Comparison of ENCODE assay signal across 1 cellular context in the genomic region with DNA sequence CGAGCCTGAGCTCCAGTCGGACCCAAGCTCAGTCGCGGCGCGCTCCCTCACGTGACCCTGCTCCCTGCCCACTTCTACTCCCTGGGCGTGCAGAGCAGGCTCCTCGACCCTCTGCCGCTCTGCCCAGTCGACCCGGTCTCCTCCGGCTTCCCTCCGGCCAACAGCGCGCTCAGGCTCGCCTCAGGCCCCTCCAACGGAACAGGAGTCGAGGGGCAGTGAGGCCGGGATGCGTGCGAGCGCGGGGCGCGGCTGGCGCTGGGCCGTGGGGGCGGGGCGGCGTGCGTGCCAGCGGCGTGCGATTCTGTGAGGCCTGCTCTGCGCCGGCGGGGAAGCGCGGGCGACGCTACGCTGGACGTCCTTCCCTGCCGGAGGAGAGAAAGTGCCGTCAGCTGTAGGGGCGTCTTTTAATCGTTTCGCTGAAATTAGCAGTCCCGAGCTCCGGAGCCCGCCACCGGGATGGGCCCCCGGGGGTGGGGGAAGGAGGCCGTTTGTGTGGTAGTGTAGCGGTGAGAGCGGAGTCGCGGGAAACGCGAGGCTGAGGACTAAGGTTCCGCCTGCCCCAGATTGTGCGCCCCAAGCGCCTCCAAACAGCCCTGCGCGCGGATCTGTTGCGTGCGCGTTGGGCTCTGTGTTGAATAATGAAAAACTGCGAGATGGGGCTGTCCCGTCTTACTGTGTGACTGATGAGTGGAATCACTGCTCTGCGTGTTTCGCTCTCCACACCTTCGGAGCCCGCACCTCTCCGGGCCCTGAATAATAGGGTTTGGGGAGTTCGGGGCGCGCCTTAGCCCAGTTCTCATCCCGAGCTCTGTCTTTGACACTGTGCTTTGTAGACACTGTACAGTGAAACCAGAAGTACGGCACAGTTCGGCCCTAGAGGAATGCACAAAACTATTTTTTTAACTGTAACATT.
A peak's percentile ranks its signal among the peaks of the same experiment; 100 is the strongest.
TF ChIP-seq lines count a peak whose summit lies in the region.

TSS of gene ACBD6 (minus strand) at position 217 of the 913 bp plus-strand sequence. CDS start 311 bp downstream, outside the sequence.

TF ChIP-seq in HepG2, 621 proteins besides CTCF, POLR2A, EP300 and RAD21 (continued from another document and continues in another):
- peak; percentile 90 for TF ChIP-seq KDM2A (CRISPR knock-in tag; IDR thresholded peaks at IDR 0.05; ENCODE audit: borderline replicate concordance, low read depth)
- TF ChIP-seq ELF1 (CRISPR knock-in tag; IDR thresholded peaks at IDR 0.05), result peak; percentile 51
- TF ChIP-seq NFYC (CRISPR knock-in tag; IDR thresholded peaks at IDR 0.05), result no peak
- peak; percentile 42; the same call in 1 of the 2 replicates for TF ChIP-seq MIXL1 (CRISPR knock-in tag; IDR thresholded peaks at IDR 0.05)
- TF ChIP-seq ZNF784 (CRISPR knock-in tag; IDR thresholded peaks at IDR 0.05; ENCODE audit: borderline replicate concordance), result peak; percentile 73; the same call in 1 of the 2 replicates
- TF ChIP-seq MYNN (CRISPR knock-in tag; IDR thresholded peaks at IDR 0.05; ENCODE audit: low read depth), result no peak
- no peak for TF ChIP-seq BRCA1 (CRISPR knock-in tag; IDR thresholded peaks at IDR 0.05)
- 0 out of 2 replicates have a peak, but pooled peaks have one; percentile 45 for TF ChIP-seq CBX5 (CRISPR knock-in tag; IDR thresholded peaks at IDR 0.05; ENCODE audit: borderline replicate concordance)
- TF ChIP-seq HMG20A (CRISPR knock-in tag; IDR thresholded peaks at IDR 0.05; ENCODE audit: borderline replicate concordance), result no peak; the same call in 1 of the 2 replicates
- peak; percentile 86; the same call in 1 of the 2 replicates for TF ChIP-seq KMT2B (CRISPR knock-in tag; IDR thresholded peaks at IDR 0.05)
- peak; percentile 90 for TF ChIP-seq DBP (CRISPR knock-in tag; IDR thresholded peaks at IDR 0.05; ENCODE audit: not compliant biosample characterization)
- TF ChIP-seq LCORL (IDR thresholded peaks at IDR 0.05), result no peak
- no peak for TF ChIP-seq LCORL (CRISPR knock-in tag; IDR thresholded peaks at IDR 0.05)
- TF ChIP-seq ZNF781 (CRISPR knock-in tag; IDR thresholded peaks at IDR 0.05; ENCODE audit: borderline replicate concordance, not compliant biosample characterization), result no peak
- TF ChIP-seq ARNT2 (CRISPR knock-in tag; IDR thresholded peaks at IDR 0.05; ENCODE audit: low read depth), result peak; percentile 93
- TF ChIP-seq SRY (CRISPR knock-in tag; IDR thresholded peaks at IDR 0.05), result peak; percentile 98
- 0 out of 2 replicates have a peak, but pooled peaks have one; percentile 36 for TF ChIP-seq ATF6 (CRISPR knock-in tag; conservative IDR thresholded peaks at IDR 0.05)
- TF ChIP-seq CCAR2 (optimal IDR thresholded peaks at IDR 0.05; ENCODE audit: low read depth, low read length), result no peak
- peak; percentile 82; the same call in 1 of the 2 replicates for TF ChIP-seq ZNF740 (CRISPR knock-in tag; IDR thresholded peaks at IDR 0.05)
- no peak; the same call in 1 of the 2 replicates for TF ChIP-seq EEA1 (CRISPR knock-in tag; IDR thresholded peaks at IDR 0.05; ENCODE audit: borderline replicate concordance)
- TF ChIP-seq, protein P1, sequence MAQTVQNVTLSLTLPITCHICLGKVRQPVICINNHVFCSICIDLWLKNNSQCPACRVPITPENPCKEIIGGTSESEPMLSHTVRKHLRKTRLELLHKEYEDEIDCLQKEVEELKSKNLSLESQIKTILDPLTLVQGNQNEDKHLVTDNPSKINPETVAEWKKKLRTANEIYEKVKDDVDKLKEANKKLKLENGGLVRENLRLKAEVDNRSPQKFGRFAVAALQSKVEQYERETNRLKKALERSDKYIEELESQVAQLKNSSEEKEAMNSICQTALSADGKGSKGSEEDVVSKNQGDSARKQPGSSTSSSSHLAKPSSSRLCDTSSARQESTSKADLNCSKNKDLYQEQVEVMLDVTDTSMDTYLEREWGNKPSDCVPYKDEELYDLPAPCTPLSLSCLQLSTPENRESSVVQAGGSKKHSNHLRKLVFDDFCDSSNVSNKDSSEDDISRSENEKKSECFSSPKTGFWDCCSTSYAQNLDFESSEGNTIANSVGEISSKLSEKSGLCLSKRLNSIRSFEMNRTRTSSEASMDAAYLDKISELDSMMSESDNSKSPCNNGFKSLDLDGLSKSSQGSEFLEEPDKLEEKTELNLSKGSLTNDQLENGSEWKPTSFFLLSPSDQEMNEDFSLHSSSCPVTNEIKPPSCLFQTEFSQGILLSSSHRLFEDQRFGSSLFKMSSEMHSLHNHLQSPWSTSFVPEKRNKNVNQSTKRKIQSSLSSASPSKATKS (CRISPR knock-in tag; IDR thresholded peaks at IDR 0.05), result no peak; the same call in 1 of the 2 replicates
- TF ChIP-seq ZBTB42 (CRISPR knock-in tag; IDR thresholded peaks at IDR 0.05), result no peak
- no peak for TF ChIP-seq RBM22 (optimal IDR thresholded peaks at IDR 0.05; ENCODE audit: low read length)
- TF ChIP-seq GLI4 (CRISPR knock-in tag; IDR thresholded peaks at IDR 0.05; ENCODE audit: borderline replicate concordance), result no peak; the same call in 1 of the 2 replicates
- TF ChIP-seq, protein P2, sequence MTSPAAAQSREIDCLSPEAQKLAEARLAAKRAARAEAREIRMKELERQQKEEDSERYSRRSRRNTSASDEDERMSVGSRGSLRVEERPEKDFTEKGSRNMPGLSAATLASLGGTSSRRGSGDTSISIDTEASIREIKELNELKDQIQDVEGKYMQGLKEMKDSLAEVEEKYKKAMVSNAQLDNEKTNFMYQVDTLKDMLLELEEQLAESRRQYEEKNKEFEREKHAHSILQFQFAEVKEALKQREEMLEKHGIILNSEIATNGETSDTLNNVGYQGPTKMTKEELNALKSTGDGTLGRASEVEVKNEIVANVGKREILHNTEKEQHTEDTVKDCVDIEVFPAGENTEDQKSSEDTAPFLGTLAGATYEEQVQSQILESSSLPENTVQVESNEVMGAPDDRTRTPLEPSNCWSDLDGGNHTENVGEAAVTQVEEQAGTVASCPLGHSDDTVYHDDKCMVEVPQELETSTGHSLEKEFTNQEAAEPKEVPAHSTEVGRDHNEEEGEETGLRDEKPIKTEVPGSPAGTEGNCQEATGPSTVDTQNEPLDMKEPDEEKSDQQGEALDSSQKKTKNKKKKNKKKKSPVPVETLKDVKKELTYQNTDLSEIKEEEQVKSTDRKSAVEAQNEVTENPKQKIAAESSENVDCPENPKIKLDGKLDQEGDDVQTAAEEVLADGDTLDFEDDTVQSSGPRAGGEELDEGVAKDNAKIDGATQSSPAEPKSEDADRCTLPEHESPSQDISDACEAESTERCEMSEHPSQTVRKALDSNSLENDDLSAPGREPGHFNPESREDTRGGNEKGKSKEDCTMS (CRISPR knock-in tag; conservative IDR thresholded peaks at IDR 0.05), result no peak
- TF ChIP-seq PHB2 (IDR thresholded peaks at IDR 0.05; ENCODE audit: partially characterized antibody), result no peak
- no peak for TF ChIP-seq ZNF44 (CRISPR knock-in tag; IDR thresholded peaks at IDR 0.05)
- TF ChIP-seq KDM5A (IDR thresholded peaks at IDR 0.05; ENCODE audit: borderline replicate concordance, low read length), result peak; percentile 91
- TF ChIP-seq, protein P3, sequence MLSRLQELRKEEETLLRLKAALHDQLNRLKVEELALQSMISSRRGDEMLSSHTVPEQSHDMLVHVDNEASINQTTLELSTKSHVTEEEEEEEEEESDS (CRISPR knock-in tag; IDR thresholded peaks at IDR 0.05; ENCODE audit: borderline replicate concordance), result 0 out of 2 replicates have a peak, but pooled peaks have one; percentile 73
- TF ChIP-seq, protein P4, sequence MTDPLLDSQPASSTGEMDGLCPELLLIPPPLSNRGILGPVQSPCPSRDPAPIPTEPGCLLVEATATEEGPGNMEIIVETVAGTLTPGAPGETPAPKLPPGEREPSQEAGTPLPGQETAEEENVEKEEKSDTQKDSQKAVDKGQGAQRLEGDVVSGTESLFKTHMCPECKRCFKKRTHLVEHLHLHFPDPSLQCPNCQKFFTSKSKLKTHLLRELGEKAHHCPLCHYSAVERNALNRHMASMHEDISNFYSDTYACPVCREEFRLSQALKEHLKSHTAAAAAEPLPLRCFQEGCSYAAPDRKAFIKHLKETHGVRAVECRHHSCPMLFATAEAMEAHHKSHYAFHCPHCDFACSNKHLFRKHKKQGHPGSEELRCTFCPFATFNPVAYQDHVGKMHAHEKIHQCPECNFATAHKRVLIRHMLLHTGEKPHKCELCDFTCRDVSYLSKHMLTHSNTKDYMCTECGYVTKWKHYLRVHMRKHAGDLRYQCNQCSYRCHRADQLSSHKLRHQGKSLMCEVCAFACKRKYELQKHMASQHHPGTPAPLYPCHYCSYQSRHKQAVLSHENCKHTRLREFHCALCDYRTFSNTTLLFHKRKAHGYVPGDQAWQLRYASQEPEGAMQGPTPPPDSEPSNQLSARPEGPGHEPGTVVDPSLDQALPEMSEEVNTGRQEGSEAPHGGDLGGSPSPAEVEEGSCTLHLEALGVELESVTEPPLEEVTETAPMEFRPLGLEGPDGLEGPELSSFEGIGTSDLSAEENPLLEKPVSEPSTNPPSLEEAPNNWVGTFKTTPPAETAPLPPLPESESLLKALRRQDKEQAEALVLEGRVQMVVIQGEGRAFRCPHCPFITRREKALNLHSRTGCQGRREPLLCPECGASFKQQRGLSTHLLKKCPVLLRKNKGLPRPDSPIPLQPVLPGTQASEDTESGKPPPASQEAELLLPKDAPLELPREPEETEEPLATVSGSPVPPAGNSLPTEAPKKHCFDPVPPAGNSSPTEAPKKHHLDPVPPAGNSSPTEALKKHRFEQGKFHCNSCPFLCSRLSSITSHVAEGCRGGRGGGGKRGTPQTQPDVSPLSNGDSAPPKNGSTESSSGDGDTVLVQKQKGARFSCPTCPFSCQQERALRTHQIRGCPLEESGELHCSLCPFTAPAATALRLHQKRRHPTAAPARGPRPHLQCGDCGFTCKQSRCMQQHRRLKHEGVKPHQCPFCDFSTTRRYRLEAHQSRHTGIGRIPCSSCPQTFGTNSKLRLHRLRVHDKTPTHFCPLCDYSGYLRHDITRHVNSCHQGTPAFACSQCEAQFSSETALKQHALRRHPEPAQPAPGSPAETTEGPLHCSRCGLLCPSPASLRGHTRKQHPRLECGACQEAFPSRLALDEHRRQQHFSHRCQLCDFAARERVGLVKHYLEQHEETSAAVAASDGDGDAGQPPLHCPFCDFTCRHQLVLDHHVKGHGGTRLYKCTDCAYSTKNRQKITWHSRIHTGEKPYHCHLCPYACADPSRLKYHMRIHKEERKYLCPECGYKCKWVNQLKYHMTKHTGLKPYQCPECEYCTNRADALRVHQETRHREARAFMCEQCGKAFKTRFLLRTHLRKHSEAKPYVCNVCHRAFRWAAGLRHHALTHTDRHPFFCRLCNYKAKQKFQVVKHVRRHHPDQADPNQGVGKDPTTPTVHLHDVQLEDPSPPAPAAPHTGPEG (CRISPR knock-in tag; IDR thresholded peaks at IDR 0.05), result peak; percentile 95; the same call in 1 of the 2 replicates
- TF ChIP-seq ZNF234 (CRISPR knock-in tag; conservative IDR thresholded peaks at IDR 0.05), result peak; percentile 85; the same call in 1 of the 2 replicates
- peak; percentile 97; the same call in 1 of the 2 replicates for TF ChIP-seq SMAD1 (CRISPR knock-in tag; IDR thresholded peaks at IDR 0.05; ENCODE audit: borderline replicate concordance, low read depth)
- TF ChIP-seq ZNF460 (CRISPR knock-in tag; IDR thresholded peaks at IDR 0.05; ENCODE audit: borderline replicate concordance), result no peak
- TF ChIP-seq CHD2 (IDR thresholded peaks at IDR 0.05; ENCODE audit: low read depth, low read length), result peak; percentile 66; the same call in 1 of the 2 replicates
- peak; percentile 79 for TF ChIP-seq PHF20 (CRISPR knock-in tag; IDR thresholded peaks at IDR 0.05)
- TF ChIP-seq ZC3H4 (CRISPR knock-in tag; IDR thresholded peaks at IDR 0.05; ENCODE audit: borderline replicate concordance), result 0 out of 2 replicates have a peak, but pooled peaks have one; percentile 25
- peak; percentile 22; the same call in 1 of the 2 replicates for TF ChIP-seq NFIC (IDR thresholded peaks at IDR 0.05; ENCODE audit: low read length)
- TF ChIP-seq FOXA3 (CRISPR knock-in tag; IDR thresholded peaks at IDR 0.05), result peak; percentile 38
- no peak for TF ChIP-seq ZNF713 (CRISPR knock-in tag; IDR thresholded peaks at IDR 0.05)
- peak; percentile 48; the same call in 1 of the 2 replicates for TF ChIP-seq DR1 (CRISPR knock-in tag; IDR thresholded peaks at IDR 0.05)
- TF ChIP-seq ZNF337 (CRISPR knock-in tag; IDR thresholded peaks at IDR 0.05; ENCODE audit: borderline replicate concordance, low read depth), result no peak
- no peak for TF ChIP-seq RORA (CRISPR knock-in tag; IDR thresholded peaks at IDR 0.05)
- TF ChIP-seq KAT2B (IDR thresholded peaks at IDR 0.05; ENCODE audit: borderline replicate concordance, low read depth, low read length), result no peak
- TF ChIP-seq, protein P5, sequence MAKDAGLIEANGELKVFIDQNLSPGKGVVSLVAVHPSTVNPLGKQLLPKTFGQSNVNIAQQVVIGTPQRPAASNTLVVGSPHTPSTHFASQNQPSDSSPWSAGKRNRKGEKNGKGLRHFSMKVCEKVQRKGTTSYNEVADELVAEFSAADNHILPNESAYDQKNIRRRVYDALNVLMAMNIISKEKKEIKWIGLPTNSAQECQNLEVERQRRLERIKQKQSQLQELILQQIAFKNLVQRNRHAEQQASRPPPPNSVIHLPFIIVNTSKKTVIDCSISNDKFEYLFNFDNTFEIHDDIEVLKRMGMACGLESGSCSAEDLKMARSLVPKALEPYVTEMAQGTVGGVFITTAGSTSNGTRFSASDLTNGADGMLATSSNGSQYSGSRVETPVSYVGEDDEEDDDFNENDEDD (CRISPR knock-in tag; IDR thresholded peaks at IDR 0.05; ENCODE audit: borderline replicate concordance), result peak; percentile 91; the same call in 1 of the 2 replicates
